In the genomic region with DNA sequence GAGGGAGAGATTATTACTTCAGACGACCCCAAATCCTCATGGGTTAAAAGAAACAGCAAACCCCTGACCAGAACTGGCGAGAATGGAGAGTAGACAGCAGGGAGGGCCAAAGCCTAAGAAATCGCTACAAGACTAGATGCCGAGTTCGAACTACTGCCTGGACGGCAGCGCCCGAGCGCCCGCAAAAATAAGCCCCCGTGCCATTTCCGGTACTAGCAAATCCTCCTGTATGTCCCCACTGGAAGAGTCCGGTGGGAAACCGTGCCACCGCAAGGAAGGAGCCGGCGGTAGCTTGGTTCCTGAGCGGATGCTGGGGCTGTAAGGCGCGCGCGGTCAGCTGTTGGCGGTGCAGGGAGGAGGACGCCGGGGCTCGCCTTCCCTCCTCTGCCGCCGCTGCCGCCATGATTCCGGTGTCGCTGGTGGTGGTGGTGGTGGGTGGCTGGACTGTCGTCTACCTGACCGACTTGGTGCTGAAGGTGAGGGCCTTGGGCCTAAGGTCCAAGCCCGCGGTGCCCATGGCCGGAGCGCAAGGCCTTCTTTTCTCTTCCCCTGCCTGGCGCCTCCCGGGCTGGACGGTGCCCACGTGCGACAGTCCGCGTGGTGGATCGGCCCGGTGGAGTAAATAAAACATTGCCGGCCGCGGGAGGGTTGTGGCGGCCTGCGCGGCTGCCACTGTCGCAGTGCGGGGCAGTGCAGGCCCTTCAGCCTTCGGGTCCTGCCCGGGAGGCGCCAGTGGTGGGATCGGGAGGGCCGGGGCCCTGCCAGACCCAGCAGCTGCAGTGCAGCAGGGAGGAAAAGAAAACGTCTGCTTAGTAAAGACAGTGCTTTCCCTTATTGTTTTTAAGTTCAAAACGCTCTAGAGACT, we compare ENCODE assay signal across 8 cellular contexts.
DNase-seq lines count a peak whose midpoint lies in the region; ATAC-seq and TF ChIP-seq lines count a peak whose summit lies in the region.

A gene (plus strand): TSS at position 284 of the 865 bp plus-strand sequence. CDS start 118 bp downstream, at position 402.

- peak; percentile 84 for ATAC-seq in GM19023 (IDR thresholded peaks at IDR 0.05; ENCODE audit: unreplicated experiment)
- ATAC-seq in HG03196 (IDR thresholded peaks at IDR 0.05; ENCODE audit: unreplicated experiment): peak; percentile 91

- TF ChIP-seq CTCF in AG09319 (IDR thresholded peaks at IDR 0.05; ENCODE audit: low read depth, low read length): peak; percentile 26

- DNase-seq in AG09319 (ENCODE audit: extremely low read depth, low read depth): peak; percentile 81
- DNase-seq in NCI-H345 (lab: John Stamatoyannopoulos, UW): peak; percentile 90
- peak; percentile 46 to 71 (median 61) for DNase-seq in activated CD4-positive, CD25-positive, alpha-beta regulatory T cell (lab: John Stamatoyannopoulos, UW)
- peak; percentile 71 for DNase-seq in central memory CD4-positive, alpha-beta T cell
- DNase-seq in islet precursor cell: peak; percentile 90
- peak; percentile 72 for DNase-seq in stimulated activated CD4-positive, alpha-beta T cell treated with anti-CD3 and anti-CD28 coated beads, Interleukin-12 subunit alpha, Interleukin-12 subunit beta, amount 100 ng/mL, for 4 hours

Comparison
In these comparisons a context has a peak if more than half of its experiments do, and no peak if none do; other contexts are left out.
1. Peak in every context shown above with its lines: DNase-seq and ATAC-seq.